Comparison of ENCODE assay signal across 19 cellular contexts in the genomic region with DNA sequence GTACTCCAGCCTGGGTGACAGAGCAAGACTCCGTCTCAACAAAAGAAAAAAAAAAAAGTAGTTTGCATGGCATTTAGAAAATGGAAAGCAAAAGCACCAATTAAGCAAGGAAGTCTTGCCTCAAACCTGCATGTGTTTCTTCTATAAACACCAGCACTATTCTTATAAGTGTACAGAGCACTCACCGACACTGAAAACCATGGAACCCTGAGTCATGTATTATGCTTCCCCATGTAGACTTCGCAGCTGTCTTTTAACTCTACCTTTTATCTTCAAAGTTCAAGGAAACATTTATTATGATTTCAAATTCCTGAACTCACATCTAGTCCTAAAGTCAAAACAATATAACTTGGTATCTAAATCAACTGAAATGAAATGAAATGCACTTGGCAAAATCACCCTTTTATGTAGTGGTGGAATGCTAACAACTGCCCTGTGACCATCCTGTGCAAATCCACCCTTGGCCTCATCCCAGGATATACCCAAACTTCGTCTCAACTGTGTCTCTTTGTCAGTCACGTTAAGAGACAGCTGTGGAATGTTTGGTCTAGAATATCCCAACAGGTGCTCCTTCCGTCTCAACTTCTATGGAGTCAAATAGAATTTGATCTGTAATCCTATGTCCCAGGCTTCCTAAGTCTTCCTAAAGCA. TPM values are rescaled to one million over a fixed set of nuclear protein-coding genes. Genes with fewer than 3 reads are reported as not detected.
DNase-seq lines count a peak whose midpoint lies in the region; ATAC-seq, FAIRE-seq and TF ChIP-seq lines count a peak whose summit lies in the region.
"Had no signal": no experiment of that assay in that cellular context is flagged by ENCODE, and none has a peak within 500 bp of the region (broad histone marks: within the 10 kb centered on the region; RNA-seq: fewer than 3 reads in every experiment).

No MANE protein-coding gene starts in this region.

- CTCF ChIA-PET in HepG2 (lab: Yijun Ruan, JAX; ENCODE audit: low intra/inter-chr PET ratio, low total read pairs) (no interaction called here), Calu3 (lab: Charles Lee) (no interaction called here)
- CTCF ChIA-PET in CD8-positive, alpha-beta T cell (lab: Charles Lee), result interaction anchor here (0.7 kb wide), 1 partner anchor 1604 kb away, joined by 3 read pairs; no protein-coding TSS in a partner anchor

- in situ Hi-C loops in HepG2 (cut with HindIII; ENCODE audit: extremely low pct_ligation_motif_present, low pct_unique_long_range_greater_than_20kb), result no loop called here

- no peak for TF ChIP-seq CTCF in HepG2 (CRISPR knock-in tag; IDR thresholded peaks at IDR 0.05)
- no peak for TF ChIP-seq CTCF in right lobe of liver (IDR thresholded peaks at IDR 0.05)
- no peak for TF ChIP-seq CTCF in CD8-positive, alpha-beta T cell (IDR thresholded peaks at IDR 0.05)
- TF ChIP-seq CTCF in Calu3 (IDR thresholded peaks at IDR 0.05; ENCODE audit: unreplicated experiment), result no peak

- H3K4me1 ChIP-seq in HepG2 (ENCODE audit: insufficient read depth, low read length) (peaks cover 46% of the 10 kb centered on the region), right lobe of liver (no peaks in the 10 kb centered on the region)
- peaks cover 12% of the 10 kb centered on the region for H3K4me1 ChIP-seq in CD8-positive, alpha-beta T cell (ENCODE audit: insufficient read depth, low read length)

- peaks cover 43% of the 10 kb centered on the region for H3K27me3 Mint-ChIP-seq in CD8-positive, alpha-beta T cell (ENCODE audit: low read depth)
- peaks cover 11% of the 10 kb centered on the region for H3K27me3 Mint-ChIP-seq in Calu3 (ENCODE audit: unreplicated experiment)

- H3K4me1 Mint-ChIP-seq in CD8-positive, alpha-beta T cell (ENCODE audit: low read depth), result peaks cover 20% of the 10 kb centered on the region
- H3K4me1 Mint-ChIP-seq in Calu3 (ENCODE audit: low read depth, unreplicated experiment), result no peaks in the 10 kb centered on the region

- H3K9me3 Mint-ChIP-seq in CD8-positive, alpha-beta T cell, result no peaks in the 10 kb centered on the region
- peaks cover 2% of the 10 kb centered on the region for H3K9me3 Mint-ChIP-seq in Calu3 (ENCODE audit: low read depth, unreplicated experiment)
- H3K9me3 Mint-ChIP-seq: memory B cell had no signal

- H3K4me2 ChIP-seq in HepG2 (ENCODE audit: low read depth, low read length), result no peak overlapping the region
- H3K4me2 ChIP-seq: hepatocyte had no signal

- H3K9me3 ChIP-seq in HepG2 (ENCODE audit: low read length) (no peaks in the 10 kb centered on the region), right lobe of liver (no peaks in the 10 kb centered on the region)
- no peaks in the 10 kb centered on the region for H3K9me3 ChIP-seq in CD8-positive, alpha-beta T cell (ENCODE audit: low read length)
- H3K9me3 ChIP-seq: suprapubic skin had no signal

- no peak overlapping the region for H3K27ac Mint-ChIP-seq in CD8-positive, alpha-beta T cell
- no peak overlapping the region for H3K27ac Mint-ChIP-seq in Calu3 (ENCODE audit: unreplicated experiment)
- H3K27ac Mint-ChIP-seq: activated naive CD4-positive, alpha-beta T cell treated with anti-CD3 and anti-CD28 coated beads, Interleukin-2, amount 50 U/mL, for 24 hours; CD4-positive, CD25-positive, alpha-beta regulatory T cell; memory B cell had no signal

- no peaks in the 10 kb centered on the region for H3K36me3 Mint-ChIP-seq in CD8-positive, alpha-beta T cell
- peaks cover 8% of the 10 kb centered on the region for H3K36me3 Mint-ChIP-seq in Calu3 (ENCODE audit: insufficient read depth, unreplicated experiment)
- H3K36me3 Mint-ChIP-seq: activated naive CD4-positive, alpha-beta T cell treated with anti-CD3 and anti-CD28 coated beads, Interleukin-2, amount 50 U/mL, for 24 hours; CD4-positive, CD25-positive, alpha-beta regulatory T cell; memory B cell had no signal

- H3K27me3 ChIP-seq in HepG2 (ENCODE audit: control insufficient read depth in 1 of 2, insufficient read depth in 2 of 2, low read length in 2 of 2) (no peaks in the 10 kb centered on the region; a peak in 1 of 5 replicates), right lobe of liver (no peaks in the 10 kb centered on the region)
- H3K27me3 ChIP-seq in CD8-positive, alpha-beta T cell (ENCODE audit: insufficient read depth, low read length), result peaks cover 1% of the 10 kb centered on the region

- FAIRE-seq in HepG2 (lab: Jason Lieb, UNC), result no peak

- ATAC-seq in HepG2, result no peak
- ATAC-seq in right lobe of liver, result no peak
- ATAC-seq in CD8-positive, alpha-beta T cell, result no peak
- ATAC-seq in GM21529 (IDR thresholded peaks at IDR 0.05; ENCODE audit: unreplicated experiment), result no peak

- no peak overlapping the region for H3K27ac ChIP-seq in HepG2 (ENCODE audit: extremely low read length, insufficient read depth, low read length)
- H3K27ac ChIP-seq in right lobe of liver, result no peak overlapping the region
- no peak overlapping the region for H3K27ac ChIP-seq in CD8-positive, alpha-beta T cell (ENCODE audit: low read depth, low read length)
- H3K27ac ChIP-seq: coronary artery, hepatocyte, suprapubic skin had no signal

- TF ChIP-seq EP300 in HepG2 (IDR thresholded peaks at IDR 0.05; ENCODE audit: low read depth in 2 of 2, low read length in 2 of 2) (no peak), HepG2 (CRISPR knock-in tag; IDR thresholded peaks at IDR 0.05; ENCODE audit: borderline replicate concordance) (no peak)

- intact Hi-C loops in HepG2 (cut with micrococcal nuclease; ENCODE audit: unreplicated experiment) (no loop called here), right lobe of liver (cut with DNase I) (no loop called here), Calu3 (cut with micrococcal nuclease; ENCODE audit: unreplicated experiment) (no loop called here)
- intact Hi-C loops in CD8-positive, alpha-beta T cell (cut with DNase I, micrococcal nuclease), result no loop called here

- BruUV-seq in HepG2 (replicated peaks; lab: Mats Ljungman, UMichigan) (no TSS peak), Calu3 (replicated peaks; lab: Mats Ljungman, UMichigan) (no TSS peak)

- H3K4me3 ChIP-seq in HepG2 (replicated peaks in 1 of 3; ENCODE audit: insufficient read depth in 1 of 3, low read depth in 2 of 3, low read length in 3 of 3) (no peak overlapping the region), right lobe of liver (no peak overlapping the region)
- H3K4me3 ChIP-seq in CD8-positive, alpha-beta T cell (ENCODE audit: low read depth, low read length), result no peak overlapping the region
- H3K4me3 ChIP-seq: coronary artery, hepatocyte, suprapubic skin had no signal

- 87% methylated on average over 6 of the region's 6 CpGs for WGBS in HepG2 (ENCODE audit: low lambda C conversion rate)
- 56% methylated on average over 5 of the region's 6 CpGs for WGBS in right lobe of liver (ENCODE audit: insufficient coverage, low coverage, low lambda C conversion rate, missing lambda C conversion rate)

- no peaks in the 10 kb centered on the region for H4K20me1 ChIP-seq in HepG2 (ENCODE audit: insufficient read depth, low read length)

- TF ChIP-seq POLR2A in HepG2 (IDR thresholded peaks at IDR 0.05; ENCODE audit: insufficient read depth in 1 of 2, low read depth in 2 of 2, low read length in 2 of 2) (no peak), right lobe of liver (IDR thresholded peaks at IDR 0.05) (no peak)

- POLR2A ChIA-PET in HepG2 (lab: Yijun Ruan, JAX), result no interaction called here
- POLR2A ChIA-PET in CD8-positive, alpha-beta T cell (lab: Charles Lee), result no interaction called here

- H3K79me2 ChIP-seq in HepG2 (ENCODE audit: insufficient read depth, low read length), result peaks cover 44% of the 10 kb centered on the region

- no peak for TF ChIP-seq RAD21 in HepG2 (CRISPR knock-in tag; IDR thresholded peaks at IDR 0.05)

- H3K36me3 ChIP-seq in HepG2 (replicated peaks in 1 of 2; ENCODE audit: control insufficient read depth in 1 of 2, insufficient read depth in 2 of 2, low read length in 2 of 2) (no peaks in the 10 kb centered on the region; a peak in 2 of 5 replicates), right lobe of liver (no peaks in the 10 kb centered on the region)
- H3K36me3 ChIP-seq in CD8-positive, alpha-beta T cell (ENCODE audit: insufficient read depth, low read length), result no peaks in the 10 kb centered on the region
- H3K36me3 ChIP-seq: suprapubic skin had no signal

- no peak overlapping the region for H3K4me3 Mint-ChIP-seq in CD8-positive, alpha-beta T cell
- no peak overlapping the region for H3K4me3 Mint-ChIP-seq in Calu3 (ENCODE audit: low read depth, unreplicated experiment)
- H3K4me3 Mint-ChIP-seq: activated naive CD4-positive, alpha-beta T cell treated with anti-CD3 and anti-CD28 coated beads, Interleukin-2, amount 50 U/mL, for 24 hours; CD4-positive, CD25-positive, alpha-beta regulatory T cell; memory B cell had no signal

- H3K9ac ChIP-seq in HepG2 (ENCODE audit: insufficient read depth, low read depth, low read length), result no peak overlapping the region

- DNase-seq in HepG2 (ENCODE audit: low spot score), result peak; percentile 7
- no peak for DNase-seq in right lobe of liver
- DNase-seq in astrocyte of the hippocampus (ENCODE audit: low read depth, low spot score), result peak; percentile 65
- DNase-seq in iris pigment epithelial cell (ENCODE audit: low read depth), result peak; percentile 84
- DNase-seq in CD8-positive, alpha-beta T cell, result no peak
- no peak for DNase-seq in Calu3
- DNase-seq in NCI-H2107 (lab: John Stamatoyannopoulos, UW), result no peak
- DNase-seq: activated T-cell treated with anti-CD3 and anti-CD28 coated beads, Interleukin-2, amount 50 U/mL, for 48 hours; CD4-positive, CD25-positive, alpha-beta regulatory T cell; DMS79; Kasumi-1; SHP77; T-helper 2 cell had no signal

- H2AFZ ChIP-seq in HepG2 (ENCODE audit: low read length), result no peak overlapping the region
- H2AFZ ChIP-seq: hepatocyte had no signal

RNA-seq across cellular contexts. Expression of gene BCAT1, which starts 4.8 kb away (rescaled TPM):
- total RNA-seq in HepG2 (2016; rRNA removed; fragmentation: Illumina TruSeq; extraction: Trizol), result 75.5 and 142 TPM in 2 replicates
- 5.6 and 7.0 TPM in 2 replicates for total RNA-seq in HepG2 (2016; cell fraction: cytosol; rRNA removed; fragmentation: Illumina TruSeq; extraction: Trizol; ENCODE audit: low read depth)
- 72.9 and 129 TPM in 2 replicates for total RNA-seq in HepG2 (2016; cell fraction: insoluble cytoplasmic fraction; rRNA removed; fragmentation: Illumina TruSeq; extraction: Trizol)
- 13.3 and 15.4 TPM in 2 replicates for total RNA-seq in HepG2 (2016; cell fraction: membrane; rRNA removed; fragmentation: Illumina TruSeq; extraction: Trizol)
- 33.0 and 33.1 TPM in 2 replicates for total RNA-seq in HepG2 (2016; cell fraction: nucleus; rRNA removed; fragmentation: Illumina TruSeq; extraction: Trizol)
- polyA plus RNA-seq in HepG2 (2011; rRNA removed), result 7.8 and 8.0 TPM in 2 replicates
- polyA plus RNA-seq in HepG2 (2011; cell fraction: cytosol; rRNA removed), result 3.9 and 5.8 TPM in 2 replicates
- 5.0 and 7.8 TPM in 2 replicates for polyA plus RNA-seq in HepG2 (2011; cell fraction: nucleus; rRNA removed)
- 20.1 and 29.8 TPM in 2 replicates for polyA plus RNA-seq in HepG2 (2012)
- 2.8 and 5.4 TPM in 2 replicates for polyA plus RNA-seq in HepG2 (2016; cell fraction: cytosol; fragmentation: Illumina TruSeq; extraction: Trizol; ENCODE audit: low read depth)
- polyA plus RNA-seq in HepG2 (2016; cell fraction: insoluble cytoplasmic fraction; fragmentation: Illumina TruSeq; extraction: Trizol; ENCODE audit: low read depth), result 42.2 and 43.3 TPM in 2 replicates
- polyA plus RNA-seq in HepG2 (2016; cell fraction: membrane; fragmentation: Illumina TruSeq; extraction: Trizol; ENCODE audit: low read depth), result 6.0 and 6.1 TPM in 2 replicates
- 16.8 and 16.9 TPM in 2 replicates for polyA plus RNA-seq in HepG2 (2016; cell fraction: nucleus; fragmentation: Illumina TruSeq; extraction: Trizol; ENCODE audit: insufficient read depth, low read depth)
- 0.49 and 19.4 TPM in 2 replicates for polyA minus RNA-seq in HepG2 (2011; rRNA and poly(A)+ RNA removed; ENCODE audit: low replicate concordance)
- polyA minus RNA-seq in HepG2 (2011; cell fraction: cytosol; rRNA and poly(A)+ RNA removed), result 29.5 and 39.7 TPM in 2 replicates
- 30.2 and 33.6 TPM in 2 replicates for polyA minus RNA-seq in HepG2 (2011; cell fraction: nucleus; rRNA and poly(A)+ RNA removed)
- 1 to 10 TPM in 5 of 6 experiments, under 1 TPM in 1; 0.86 to 6.0 (median 2.7) TPM for total RNA-seq in right lobe of liver
- under 1 TPM; 0.06 to 0.43 TPM for total RNA-seq in CD8-positive, alpha-beta T cell
- total RNA-seq in Calu3 (2022), result 0.98 and 4.0 TPM in 2 replicates

Comparison
In these comparisons a context has a peak if more than half of its experiments do, and no peak if none do; other contexts are left out.
1. DNase-seq: peak in HepG2 (single experiment), astrocyte of the hippocampus (single experiment) and iris pigment epithelial cell (single experiment); none in right lobe of liver (0 of 3), CD8-positive, alpha-beta T cell (0 of 7), Calu3 (single experiment) and NCI-H2107 (single experiment).